In genomic region chr1:30915491-30916230, GRCh38 we compare ENCODE assay signal across 15 cellular contexts.
"Had no signal": no experiment of that assay in that cellular context is flagged by ENCODE, and none has a peak within 500 bp of the region (broad histone marks: within the 10 kb centered on the region; RNA-seq: fewer than 3 reads in every experiment).

No MANE protein-coding gene starts in this region.

- DNase-seq: activated CD4-positive, alpha-beta T cell treated with anti-CD3 and anti-CD28 coated beads for 4 hours; activated naive CD4-positive, alpha-beta T cell treated with anti-CD3 and anti-CD28 coated beads, Interleukin-2, amount 50 U/mL, for 16 hours; activated T-cell treated with anti-CD3 and anti-CD28 coated beads for 4 hours; amygdala; dermis blood vessel endothelial cell; erythroblast; naive B cell; nucleus accumbens; stimulated activated CD4-positive, alpha-beta T cell treated with anti-CD3 and anti-CD28 coated beads, Interleukin-4, amount 100 ng/mL, for 1 hour; stimulated activated CD8-positive, alpha-beta memory T cell treated with anti-CD3 and anti-CD28 coated beads, Interleukin-4, amount 100 ng/mL, for 48 hours; WERI-Rb-1 had no signal

- H3K4me3 ChIP-seq: vagina had no signal

- H3K36me3 Mint-ChIP-seq: brain, naive B cell had no signal

- H3K9me3 Mint-ChIP-seq: activated T-helper 2 cell treated with anti-CD3 and anti-CD28 coated beads, Interferon-gamma antibody, Interleukin-2, Interleukin-4, amounts not matched to agents 10 μg/mL and 5 μg/mL and 100 μg/mL, durations not matched to agents 14 hours and 24 hours and 36 hours; brain; naive B cell; stimulated activated naive CD8-positive, alpha-beta T cell treated with anti-CD3 and anti-CD28 coated beads, Interleukin-15, Interleukin-2, amounts not matched to agents 100 ng/mL and 50 ng/mL, for 24 hours had no signal

- H3K27me3 ChIP-seq: vagina had no signal

- H3K4me3 Mint-ChIP-seq: brain; stimulated activated naive CD8-positive, alpha-beta T cell treated with anti-CD3 and anti-CD28 coated beads, Interleukin-15, Interleukin-2, amounts not matched to agents 100 ng/mL and 50 ng/mL, for 24 hours had no signal

- H3K9me3 ChIP-seq: vagina had no signal

- H3K27ac ChIP-seq: vagina, WERI-Rb-1 had no signal

- H3K27ac Mint-ChIP-seq: activated T-helper 2 cell treated with anti-CD3 and anti-CD28 coated beads, Interferon-gamma antibody, Interleukin-2, Interleukin-4, amounts not matched to agents 10 μg/mL and 5 μg/mL and 100 μg/mL, durations not matched to agents 14 hours and 24 hours and 36 hours; brain; naive B cell; stimulated activated naive CD8-positive, alpha-beta T cell treated with anti-CD3 and anti-CD28 coated beads, Interleukin-15, Interleukin-2, amounts not matched to agents 100 ng/mL and 50 ng/mL, for 24 hours had no signal

- H3K36me3 ChIP-seq: vagina, WERI-Rb-1 had no signal
